Comparison of ENCODE assay signal across 30 cellular contexts in the genomic region with DNA sequence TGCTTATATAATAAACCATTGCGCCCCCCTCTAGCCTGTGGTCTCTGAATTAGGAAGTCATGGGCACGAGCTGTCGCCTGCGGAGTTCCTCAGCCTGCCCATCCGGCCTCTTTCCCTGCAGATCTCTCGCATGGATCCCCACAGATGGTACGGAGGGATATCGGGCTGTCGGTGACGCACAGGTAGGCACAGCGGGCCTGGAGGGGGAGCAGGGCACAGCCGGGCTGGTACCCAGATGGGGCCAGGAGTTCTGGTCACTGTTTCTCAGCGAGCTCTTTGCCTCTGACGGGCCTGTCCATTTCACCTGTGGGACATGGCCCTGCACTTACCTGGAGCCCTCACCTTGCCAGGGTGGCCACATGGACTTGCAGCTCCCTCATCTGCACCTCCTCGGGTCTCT.
"Had no signal": no experiment of that assay in that cellular context is flagged by ENCODE, and none has a peak within 500 bp of the region (broad histone marks: within the 10 kb centered on the region; RNA-seq: fewer than 3 reads in every experiment).

No MANE protein-coding gene starts in this region.

- FAIRE-seq: bronchial epithelial cell, colon, endometrium, endothelial cell of umbilical vein had no signal

- ATAC-seq: activated CD4-positive, alpha-beta T cell treated with anti-CD3 and anti-CD28 coated beads for 36 hours; activated naive CD4-positive, alpha-beta T cell treated with anti-CD3 and anti-CD28 coated beads, Interleukin-2, amount 50 U/mL, for 72 hours; activated T-cell treated with anti-CD3 and anti-CD28 coated beads, Interleukin-2, amount 50 U/mL, for 72 hours; effector memory CD8-positive, alpha-beta T cell; gastroesophageal sphincter; T-helper 17 cell had no signal

- DNase-seq: activated CD4-positive, alpha-beta memory T cell treated with anti-CD3 and anti-CD28 coated beads for 36 hours; activated CD4-positive, alpha-beta T cell treated with anti-CD3 and anti-CD28 coated beads for 36 hours; activated CD4-positive, alpha-beta T cell treated with anti-CD3 and anti-CD28 coated beads, Interleukin-2, amount 10 ng/mL, durations not matched to agents 24 days and 14 days; activated CD4-positive, CD25-positive, alpha-beta regulatory T cell; activated CD4-positive, CD25-positive, alpha-beta regulatory T cell treated with anti-CD3 and anti-CD28 coated beads, Interleukin-2, amount 50 U/mL, for 72 hours; activated CD8-positive, alpha-beta memory T cell treated with anti-CD3 and anti-CD28 coated beads, Interleukin-2, amount 50 U/mL, for 48 hours; activated gamma-delta T cell; activated naive CD4-positive, alpha-beta T cell; activated naive CD4-positive, alpha-beta T cell treated with anti-CD3 and anti-CD28 coated beads, Interleukin-2, amount 10 ng/mL, durations not matched to agents 7 days and 5 days; activated naive CD8-positive, alpha-beta T cell treated with anti-CD3 and anti-CD28 coated beads, Interleukin-2, amount 10 ng/mL, durations not matched to agents 7 days and 5 days; activated T-cell treated with anti-CD3 and anti-CD28 coated beads for 4 hours; activated T-cell treated with anti-CD3 and anti-CD28 coated beads, Interleukin-2, amount 50 U/mL, for 24 hours; activated T-cell treated with anti-CD3 and anti-CD28 coated beads, Interleukin-2, amount 50 U/mL, for 72 hours; brain microvascular endothelial cell; cortex of kidney; dermis blood vessel endothelial cell; effector CD4-positive, alpha-beta T cell; effector memory CD8-positive, alpha-beta T cell; esophagus squamous epithelium; foreskin melanocyte; T-helper 1 cell; T-helper 17 cell had no signal

- H3K27me3 ChIP-seq: ascending aorta, brain microvascular endothelial cell, esophagus squamous epithelium, gastroesophageal sphincter had no signal

- H3K9me3 ChIP-seq: ascending aorta, esophagus squamous epithelium, gastroesophageal sphincter had no signal

- H3K4me3 ChIP-seq: ascending aorta, esophagus squamous epithelium, gastroesophageal sphincter had no signal

- H3K4me1 ChIP-seq: esophagus squamous epithelium, gastroesophageal sphincter had no signal

- H3K27ac ChIP-seq: ascending aorta, brain microvascular endothelial cell, epithelial cell of prostate, esophagus squamous epithelium, gastroesophageal sphincter had no signal
